ENCODE assay signal across 21 cellular contexts in genomic region chr14:100639280-100639679, GRCh38. TPM values are rescaled to one million over a fixed set of nuclear protein-coding genes. Genes with fewer than 3 reads are reported as not detected.
DNase-seq lines count a peak whose midpoint lies in the region; TF ChIP-seq lines count a peak whose summit lies in the region.
"Had no signal": no experiment of that assay in that cellular context is flagged by ENCODE, and none has a peak within 500 bp of the region (broad histone marks: within the 10 kb centered on the region; RNA-seq: fewer than 3 reads in every experiment).

No MANE protein-coding gene starts in this region.

- no peak overlapping the region for H3K18ac ChIP-seq in mesenchymal stem cell (ENCODE audit: low read depth in 1 of 2, low read length in 2 of 2)

- peaks cover 10% of the 10 kb centered on the region for H3K27me3 Mint-ChIP-seq in T-helper 2 cell treated with Interferon-gamma antibody and Interleukin-4, amounts not matched to agents 5 μg/mL and 100 μg/mL, for 36 hours (ENCODE audit: low read depth)

- H3K4ac ChIP-seq in mesenchymal stem cell (ENCODE audit: low read depth in 1 of 2, low read length in 2 of 2) = no peak overlapping the region

- POLR2A ChIA-PET in HEK293 (lab: Yijun Ruan, JAX) = no interaction called here

- H3K27ac ChIP-seq in BLaER1 (peak overlapping the region; percentile 22; the same call in 1 of the 2 replicates), HEK293 (ENCODE audit: extremely low read depth, low read depth, low read length) (no peak overlapping the region), mesenchymal stem cell (ENCODE audit: low read length, poor library complexity, severe bottlenecking) (no peak overlapping the region), MM.1S (ENCODE audit: low read length) (no peak overlapping the region)
- H3K27ac ChIP-seq: adrenal gland had no signal

- no peaks in the 10 kb centered on the region for H3K9me2 ChIP-seq in MM.1S (replicated peaks; ENCODE audit: insufficient read depth, low read length)

- H2AK5ac ChIP-seq in mesenchymal stem cell (ENCODE audit: low read length, severe bottlenecking) = peak overlapping the region; percentile 11

- H2AFZ ChIP-seq in mesenchymal stem cell (ENCODE audit: low read depth, low read length) = no peak overlapping the region
- no peak overlapping the region for H2AFZ ChIP-seq in MM.1S (ENCODE audit: low read length)

- H3K27me3 ChIP-seq in BLaER1 (no peaks in the 10 kb centered on the region), mesenchymal stem cell (ENCODE audit: control insufficient read depth in 1 of 2, insufficient read depth in 1 of 2, low read length in 2 of 2) (peaks cover 2 to 60% of the 10 kb centered on the region in 2 experiments), MM.1S (replicated peaks; ENCODE audit: insufficient read depth, low read length) (peaks cover 14% of the 10 kb centered on the region)
- H3K27me3 ChIP-seq: adrenal gland had no signal

- H3K9ac ChIP-seq in BLaER1 = 0 out of 2 replicates have a peak overlapping the region, but pooled peaks have one; percentile 19
- H3K9ac ChIP-seq in mesenchymal stem cell (ENCODE audit: low read length) = no peak overlapping the region
- H3K9ac ChIP-seq in MM.1S (ENCODE audit: low read length) = no peak overlapping the region

- no peaks in the 10 kb centered on the region for H3K36me3 Mint-ChIP-seq in T-helper 2 cell treated with Interferon-gamma antibody and Interleukin-4, amounts not matched to agents 5 μg/mL and 100 μg/mL, for 36 hours (ENCODE audit: low read depth)
- H3K36me3 Mint-ChIP-seq: brain had no signal

- H3K4me1 Mint-ChIP-seq in T-helper 2 cell treated with Interferon-gamma antibody and Interleukin-4, amounts not matched to agents 5 μg/mL and 100 μg/mL, for 36 hours (ENCODE audit: low read depth) = peaks cover 50% of the 10 kb centered on the region

- no peak overlapping the region for H2BK15ac ChIP-seq in mesenchymal stem cell (ENCODE audit: low read depth, poor library complexity, severe bottlenecking)

- H2BK5ac ChIP-seq in mesenchymal stem cell (ENCODE audit: low read depth, low read length, poor library complexity, severe bottlenecking) = no peak overlapping the region

- peak overlapping the region; percentile 95 for H3K27ac Mint-ChIP-seq in T-helper 2 cell treated with Interferon-gamma antibody and Interleukin-4, amounts not matched to agents 5 μg/mL and 100 μg/mL, for 36 hours
- H3K27ac Mint-ChIP-seq: activated T-helper 1 cell treated with anti-CD3 and anti-CD28 coated beads, Interleukin-12 subunit alpha, Interleukin-12 subunit beta, Interleukin-2, Interleukin-4 antibody, amounts not matched to agents 30 ng/mL and 10 ng/mL and 1 ng/mL, durations not matched to agents 14 hours and 24 hours and 36 hours had no signal

- no peak for TF ChIP-seq CTCF in HEK293 (tag by site-specific recombination; IDR thresholded peaks at IDR 0.05)
- no peak for TF ChIP-seq CTCF in MM.1S (IDR thresholded peaks at IDR 0.05; ENCODE audit: low read length)

- no peaks in the 10 kb centered on the region for H3K9me3 Mint-ChIP-seq in T-helper 2 cell treated with Interferon-gamma antibody and Interleukin-4, amounts not matched to agents 5 μg/mL and 100 μg/mL, for 36 hours
- H3K9me3 Mint-ChIP-seq: activated T-helper 1 cell treated with anti-CD3 and anti-CD28 coated beads, Interleukin-12 subunit alpha, Interleukin-12 subunit beta, Interleukin-2, Interleukin-4 antibody, amounts not matched to agents 30 ng/mL and 10 ng/mL and 1 ng/mL, durations not matched to agents 14 hours and 24 hours and 36 hours; brain had no signal

- H3K4me2 ChIP-seq in BLaER1 (peak overlapping the region; percentile 78), mesenchymal stem cell (ENCODE audit: low read length, poor library complexity, severe bottlenecking) (no peak overlapping the region), MM.1S (ENCODE audit: low read depth, low read length) (no peak overlapping the region)

- H3K36me3 ChIP-seq in BLaER1 (no peaks in the 10 kb centered on the region), HEK293 (ENCODE audit: control insufficient read depth in 2 of 2, insufficient read depth in 1 of 2, low read length in 2 of 2) (no peaks in the 10 kb centered on the region), mesenchymal stem cell (ENCODE audit: control insufficient read depth in 1 of 2, insufficient read depth in 2 of 2, low read depth in 1 of 2, low read length in 2 of 2) (no peaks in the 10 kb centered on the region), MM.1S (replicated peaks; ENCODE audit: insufficient read depth, low read length) (no peaks in the 10 kb centered on the region)
- H3K36me3 ChIP-seq: adrenal gland, HAP-1 had no signal

- H3K4me1 ChIP-seq in BLaER1 = peaks cover 52% of the 10 kb centered on the region
- H3K4me1 ChIP-seq in HEK293 (ENCODE audit: control insufficient read depth, insufficient read depth, low read length) = no peaks in the 10 kb centered on the region
- peaks cover 32% of the 10 kb centered on the region for H3K4me1 ChIP-seq in mesenchymal stem cell (ENCODE audit: control insufficient read depth, insufficient read depth, low read depth, low read length)
- 0 out of 2 replicates have a peak, but pooled peaks cover 8% of the 10 kb centered on the region for H3K4me1 ChIP-seq in MM.1S (ENCODE audit: low read length)
- H3K4me1 ChIP-seq: adrenal gland, Caco-2, HAP-1 had no signal

- H3K4me3 Mint-ChIP-seq in T-helper 2 cell treated with Interferon-gamma antibody and Interleukin-4, amounts not matched to agents 5 μg/mL and 100 μg/mL, for 36 hours = peak overlapping the region; percentile 63
- H3K4me3 Mint-ChIP-seq: brain had no signal

- no peak overlapping the region for H3K23ac ChIP-seq in mesenchymal stem cell (ENCODE audit: low read length in 2 of 2)

- H3K9me3 ChIP-seq in BLaER1 (no peaks in the 10 kb centered on the region), HEK293 (ENCODE audit: control insufficient read depth, insufficient read depth, low read depth, low read length) (no peaks in the 10 kb centered on the region), mesenchymal stem cell (ENCODE audit: control insufficient read depth, low read length) (no peaks in the 10 kb centered on the region), MM.1S (replicated peaks; ENCODE audit: insufficient read depth, low read length) (no peaks in the 10 kb centered on the region)
- H3K9me3 ChIP-seq: adrenal gland, Caco-2, HAP-1 had no signal

- H4K20me1 ChIP-seq in BLaER1 (no peaks in the 10 kb centered on the region; the same call in 1 of the 2 replicates), MM.1S (ENCODE audit: insufficient read depth, low read length) (no peaks in the 10 kb centered on the region)

- no peaks in the 10 kb centered on the region for H3K79me2 ChIP-seq in MM.1S (ENCODE audit: low read length)

- no peak for DNase-seq in T-helper 2 cell treated with Interferon-gamma antibody and Interleukin-4, amounts not matched to agents 5 μg/mL and 100 μg/mL, for 36 hours (ENCODE audit: low spot score)
- DNase-seq in T-helper 2 cell = no peak
- DNase-seq in mesenchymal stem cell = no peak
- DNase-seq in MM.1S = no peak
- no peak for DNase-seq in kidney tubule cell (ENCODE audit: low spot score)
- no peak for DNase-seq in stimulated activated naive CD4-positive, alpha-beta T cell (lab: John Stamatoyannopoulos, UW)
- DNase-seq: adrenal gland; AML-193; Caco-2; effector CD4-positive, alpha-beta T cell; NCI-H1105 treated with DMSO at 0.1 percent for 48 hours; NCI-H2029; NCI-H345; OCI-M1 had no signal

- no peak overlapping the region for H2BK12ac ChIP-seq in mesenchymal stem cell (ENCODE audit: low read length in 2 of 2)

- H4K8ac ChIP-seq in mesenchymal stem cell (ENCODE audit: low read length) = no peak overlapping the region

- H4K91ac ChIP-seq in mesenchymal stem cell (ENCODE audit: low read length) = no peak overlapping the region

- H3K79me1 ChIP-seq in mesenchymal stem cell (replicated peaks; ENCODE audit: low read length, poor library complexity, severe bottlenecking) = no peaks in the 10 kb centered on the region

- H3K14ac ChIP-seq in mesenchymal stem cell (ENCODE audit: low read length in 2 of 2) = no peak overlapping the region

- CTCF ChIA-PET in HEK293 (lab: Yijun Ruan, JAX) = no interaction called here

- H3F3A ChIP-seq in MM.1S (ENCODE audit: insufficient read depth, low read length) = no peaks in the 10 kb centered on the region

- H2BK120ac ChIP-seq in mesenchymal stem cell (ENCODE audit: low read depth, low read length) = no peak overlapping the region

- WGBS in mesenchymal stem cell = 89% methylated on average over 6 of the region's 6 CpGs

- H3K4me3 ChIP-seq in BLaER1 = no peak overlapping the region
- no peak overlapping the region for H3K4me3 ChIP-seq in HEK293 (ENCODE audit: low read depth, low read length)
- H3K4me3 ChIP-seq in mesenchymal stem cell (ENCODE audit: insufficient read depth in 1 of 2, low read depth in 1 of 2, low read length in 2 of 2) = no peak overlapping the region
- no peak overlapping the region for H3K4me3 ChIP-seq in MM.1S (ENCODE audit: low read length)
- H3K4me3 ChIP-seq: adrenal gland, HAP-1, lung had no signal

TF ChIP-seq in HEK293, 187 proteins besides CTCF, POLR2A, EP300 and RAD21:
- TF ChIP-seq AEBP2 (tag by site-specific recombination; IDR thresholded peaks at IDR 0.05; ENCODE audit: borderline replicate concordance) (no peak), ZNF623 (tag by site-specific recombination; IDR thresholded peaks at IDR 0.05) (peak; percentile 33; the same call in 1 of the 2 replicates), ZNF473 (tag by site-specific recombination; IDR thresholded peaks at IDR 0.05) (no peak)

RNA-seq across cellular contexts. Expression of gene BEGAIN, which starts 52.1 kb away (rescaled TPM):
- polyA plus RNA-seq in mesenchymal stem cell (2013, experiment 1 of 2) = 0.15 TPM
- polyA plus RNA-seq in mesenchymal stem cell (2013, experiment 2 of 2) = 0.11 TPM
- polyA plus RNA-seq: HepG2 had no signal
